ENCODE assay signal across 18 cellular contexts in the genomic region with DNA sequence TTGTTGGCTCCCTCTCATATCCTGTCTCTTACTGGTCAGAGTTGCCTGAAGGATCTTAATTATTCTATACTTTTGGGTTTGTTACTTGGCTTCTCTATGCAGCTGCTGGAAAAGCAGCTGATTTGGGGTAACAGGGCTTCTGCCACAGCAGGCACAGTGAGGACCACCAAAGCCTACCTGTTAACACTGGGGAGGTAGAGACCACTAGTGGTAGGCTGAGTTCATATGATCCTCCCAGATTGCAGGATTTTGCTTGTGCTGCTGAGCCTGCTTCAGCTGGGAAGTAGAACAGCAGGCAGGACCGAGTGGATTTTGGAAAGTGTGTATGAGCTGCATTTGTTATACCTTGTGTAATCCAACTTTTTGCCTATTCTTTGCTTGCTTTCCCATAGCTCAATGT.
"Had no signal": no experiment of that assay in that cellular context is flagged by ENCODE, and none has a peak within 500 bp of the region (broad histone marks: within the 10 kb centered on the region; RNA-seq: fewer than 3 reads in every experiment).

No MANE protein-coding gene starts in this region.

- H3K4me1 ChIP-seq: prostate gland had no signal

- H3K36me3 ChIP-seq: lower lobe of right lung, prostate gland, transverse colon had no signal

- H3K4me3 ChIP-seq: body of pancreas, lower lobe of right lung, prostate gland, spleen, transverse colon had no signal

- H3K27ac ChIP-seq: body of pancreas, lower lobe of right lung, prostate gland, transverse colon had no signal

- H3K9me3 Mint-ChIP-seq: activated naive CD4-positive, alpha-beta T cell treated with anti-CD3 and anti-CD28 coated beads, Interleukin-2, amount 10 ng/mL, durations not matched to agents 7 days and 5 days; activated T-helper 1 cell treated with anti-CD3 and anti-CD28 coated beads, Interleukin-12 subunit alpha, Interleukin-12 subunit beta, Interleukin-2, Interleukin-4 antibody, amounts not matched to agents 30 ng/mL and 10 ng/mL and 1 ng/mL, durations not matched to agents 14 hours and 24 hours and 36 hours; effector memory CD8-positive, alpha-beta T cell; T-helper 2 cell treated with Interferon-gamma antibody and Interleukin-4, amounts not matched to agents 5 μg/mL and 100 μg/mL, for 36 hours had no signal

- H3K27me3 Mint-ChIP-seq: activated naive CD4-positive, alpha-beta T cell treated with anti-CD3 and anti-CD28 coated beads, Interleukin-2, amount 10 ng/mL, durations not matched to agents 7 days and 5 days; effector memory CD8-positive, alpha-beta T cell; naive thymus-derived CD4-positive, alpha-beta T cell had no signal

- H3K27me3 ChIP-seq: body of pancreas, spleen, transverse colon had no signal

- H3K9me3 ChIP-seq: body of pancreas, lower lobe of right lung, prostate gland, spleen, transverse colon had no signal

- DNase-seq: activated CD4-positive, alpha-beta T cell treated with anti-CD3 and anti-CD28 coated beads, Interleukin-2, amount 50 U/mL, for 48 hours; activated CD4-positive, CD25-positive, alpha-beta regulatory T cell treated with anti-CD3 and anti-CD28 coated beads, Interleukin-2, amount 50 U/mL, for 72 hours; activated naive CD4-positive, alpha-beta T cell treated with anti-CD3 and anti-CD28 coated beads, Interleukin-2, amount 10 ng/mL, durations not matched to agents 7 days and 5 days; body of pancreas; effector memory CD8-positive, alpha-beta T cell; erythroblast; lower lobe of right lung; naive thymus-derived CD4-positive, alpha-beta T cell; nucleus accumbens; spleen; stimulated activated CD4-positive, alpha-beta T cell treated with anti-CD3 and anti-CD28 coated beads, Interleukin-1b, Interleukin-23, amount 100 ng/mL, for 48 hours; stimulated activated naive CD4-positive, alpha-beta T cell; substantia nigra; transverse colon had no signal

- H3K4me3 Mint-ChIP-seq: activated naive CD4-positive, alpha-beta T cell treated with anti-CD3 and anti-CD28 coated beads, Interleukin-2, amount 10 ng/mL, durations not matched to agents 7 days and 5 days; activated T-helper 1 cell treated with anti-CD3 and anti-CD28 coated beads, Interleukin-12 subunit alpha, Interleukin-12 subunit beta, Interleukin-2, Interleukin-4 antibody, amounts not matched to agents 30 ng/mL and 10 ng/mL and 1 ng/mL, durations not matched to agents 14 hours and 24 hours and 36 hours; effector memory CD8-positive, alpha-beta T cell; naive thymus-derived CD4-positive, alpha-beta T cell; T-helper 2 cell treated with Interferon-gamma antibody and Interleukin-4, amounts not matched to agents 5 μg/mL and 100 μg/mL, for 36 hours had no signal

- ATAC-seq: body of pancreas; effector memory CD8-positive, alpha-beta T cell; lower lobe of right lung; naive thymus-derived CD4-positive, alpha-beta T cell; sciatic nerve had no signal

- H3K27ac Mint-ChIP-seq: activated naive CD4-positive, alpha-beta T cell treated with anti-CD3 and anti-CD28 coated beads, Interleukin-2, amount 10 ng/mL, durations not matched to agents 7 days and 5 days; activated T-helper 1 cell treated with anti-CD3 and anti-CD28 coated beads, Interleukin-12 subunit alpha, Interleukin-12 subunit beta, Interleukin-2, Interleukin-4 antibody, amounts not matched to agents 30 ng/mL and 10 ng/mL and 1 ng/mL, durations not matched to agents 14 hours and 24 hours and 36 hours; T-helper 2 cell treated with Interferon-gamma antibody and Interleukin-4, amounts not matched to agents 5 μg/mL and 100 μg/mL, for 36 hours had no signal
